Comparison of ENCODE assay signal across 1 cellular context in the genomic region with DNA sequence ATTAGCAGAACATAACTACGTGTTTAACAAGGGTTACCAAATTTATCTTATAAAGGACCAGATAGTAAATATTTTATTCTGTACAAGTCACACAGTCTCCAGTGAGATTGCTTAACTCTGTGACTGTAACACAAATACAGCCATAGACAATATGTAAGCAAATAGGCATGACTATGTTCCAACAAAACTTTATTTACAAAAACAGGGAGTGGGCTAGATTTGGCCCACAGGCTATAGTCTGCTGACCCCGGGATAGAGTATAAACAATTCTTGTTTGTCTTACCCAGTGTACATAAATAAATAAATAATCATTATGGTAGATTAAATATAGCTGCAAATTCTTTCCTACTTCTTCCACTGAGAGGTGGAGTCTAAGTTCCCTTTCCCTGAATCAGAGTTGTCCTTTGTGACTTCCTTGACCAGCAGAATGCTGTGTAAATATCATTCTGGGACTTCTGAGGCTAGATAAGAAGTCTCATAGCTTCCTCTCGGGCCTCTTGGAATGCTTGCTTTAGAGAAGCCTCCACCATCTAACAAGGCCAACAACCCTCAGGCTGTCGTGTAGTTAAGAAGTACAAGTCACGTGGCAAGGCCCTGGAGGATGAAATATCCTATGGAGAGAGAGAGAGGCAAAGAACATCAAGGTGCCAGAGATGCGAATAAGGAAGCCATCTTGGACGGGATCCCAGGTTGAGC.
A peak's percentile ranks its signal among the peaks of the same experiment; 100 is the strongest.
TF ChIP-seq lines count a peak whose summit lies in the region.

No MANE protein-coding gene starts in this region.

TF ChIP-seq in K562, 482 proteins besides CTCF, POLR2A, EP300 and RAD21 (continued from another document and continues in another):
- TF ChIP-seq, protein P1, sequence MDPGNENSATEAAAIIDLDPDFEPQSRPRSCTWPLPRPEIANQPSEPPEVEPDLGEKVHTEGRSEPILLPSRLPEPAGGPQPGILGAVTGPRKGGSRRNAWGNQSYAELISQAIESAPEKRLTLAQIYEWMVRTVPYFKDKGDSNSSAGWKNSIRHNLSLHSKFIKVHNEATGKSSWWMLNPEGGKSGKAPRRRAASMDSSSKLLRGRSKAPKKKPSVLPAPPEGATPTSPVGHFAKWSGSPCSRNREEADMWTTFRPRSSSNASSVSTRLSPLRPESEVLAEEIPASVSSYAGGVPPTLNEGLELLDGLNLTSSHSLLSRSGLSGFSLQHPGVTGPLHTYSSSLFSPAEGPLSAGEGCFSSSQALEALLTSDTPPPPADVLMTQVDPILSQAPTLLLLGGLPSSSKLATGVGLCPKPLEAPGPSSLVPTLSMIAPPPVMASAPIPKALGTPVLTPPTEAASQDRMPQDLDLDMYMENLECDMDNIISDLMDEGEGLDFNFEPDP (CRISPR knock-in tag; IDR thresholded peaks at IDR 0.05), result no peak
- TF ChIP-seq, protein P2, sequence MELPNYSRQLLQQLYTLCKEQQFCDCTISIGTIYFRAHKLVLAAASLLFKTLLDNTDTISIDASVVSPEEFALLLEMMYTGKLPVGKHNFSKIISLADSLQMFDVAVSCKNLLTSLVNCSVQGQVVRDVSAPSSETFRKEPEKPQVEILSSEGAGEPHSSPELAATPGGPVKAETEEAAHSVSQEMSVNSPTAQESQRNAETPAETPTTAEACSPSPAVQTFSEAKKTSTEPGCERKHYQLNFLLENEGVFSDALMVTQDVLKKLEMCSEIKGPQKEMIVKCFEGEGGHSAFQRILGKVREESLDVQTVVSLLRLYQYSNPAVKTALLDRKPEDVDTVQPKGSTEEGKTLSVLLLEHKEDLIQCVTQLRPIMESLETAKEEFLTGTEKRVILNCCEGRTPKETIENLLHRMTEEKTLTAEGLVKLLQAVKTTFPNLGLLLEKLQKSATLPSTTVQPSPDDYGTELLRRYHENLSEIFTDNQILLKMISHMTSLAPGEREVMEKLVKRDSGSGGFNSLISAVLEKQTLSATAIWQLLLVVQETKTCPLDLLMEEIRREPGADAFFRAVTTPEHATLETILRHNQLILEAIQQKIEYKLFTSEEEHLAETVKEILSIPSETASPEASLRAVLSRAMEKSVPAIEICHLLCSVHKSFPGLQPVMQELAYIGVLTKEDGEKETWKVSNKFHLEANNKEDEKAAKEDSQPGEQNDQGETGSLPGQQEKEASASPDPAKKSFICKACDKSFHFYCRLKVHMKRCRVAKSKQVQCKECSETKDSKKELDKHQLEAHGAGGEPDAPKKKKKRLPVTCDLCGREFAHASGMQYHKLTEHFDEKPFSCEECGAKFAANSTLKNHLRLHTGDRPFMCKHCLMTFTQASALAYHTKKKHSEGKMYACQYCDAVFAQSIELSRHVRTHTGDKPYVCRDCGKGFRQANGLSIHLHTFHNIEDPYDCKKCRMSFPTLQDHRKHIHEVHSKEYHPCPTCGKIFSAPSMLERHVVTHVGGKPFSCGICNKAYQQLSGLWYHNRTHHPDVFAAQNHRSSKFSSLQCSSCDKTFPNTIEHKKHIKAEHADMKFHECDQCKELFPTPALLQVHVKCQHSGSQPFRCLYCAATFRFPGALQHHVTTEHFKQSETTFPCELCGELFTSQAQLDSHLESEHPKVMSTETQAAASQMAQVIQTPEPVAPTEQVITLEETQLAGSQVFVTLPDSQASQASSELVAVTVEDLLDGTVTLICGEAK (IDR thresholded peaks at IDR 0.05), result peak; percentile 91
- TF ChIP-seq, protein P2 (CRISPR knock-in tag; IDR thresholded peaks at IDR 0.05), result peak; percentile 74
- TF ChIP-seq, protein P3, sequence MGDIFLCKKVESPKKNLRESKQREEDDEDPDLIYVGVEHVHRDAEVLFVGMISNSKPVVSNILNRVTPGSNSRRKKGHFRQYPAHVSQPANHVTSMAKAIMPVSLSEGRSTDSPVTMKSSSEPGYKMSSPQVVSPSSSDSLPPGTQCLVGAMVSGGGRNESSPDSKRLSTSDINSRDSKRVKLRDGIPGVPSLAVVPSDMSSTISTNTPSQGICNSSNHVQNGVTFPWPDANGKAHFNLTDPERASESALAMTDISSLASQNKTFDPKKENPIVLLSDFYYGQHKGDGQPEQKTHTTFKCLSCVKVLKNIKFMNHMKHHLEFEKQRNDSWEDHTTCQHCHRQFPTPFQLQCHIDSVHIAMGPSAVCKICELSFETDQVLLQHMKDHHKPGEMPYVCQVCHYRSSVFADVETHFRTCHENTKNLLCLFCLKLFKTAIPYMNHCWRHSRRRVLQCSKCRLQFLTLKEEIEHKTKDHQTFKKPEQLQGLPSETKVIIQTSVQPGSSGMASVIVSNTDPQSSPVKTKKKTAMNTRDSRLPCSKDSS (IDR thresholded peaks at IDR 0.05; ENCODE audit: low read depth, partially characterized antibody), result no peak
- TF ChIP-seq KAT2B (IDR thresholded peaks at IDR 0.05; ENCODE audit: low read depth, low read length) (no peak), GATAD2B (IDR thresholded peaks at IDR 0.05; ENCODE audit: borderline replicate concordance) (no peak), PHB2 (IDR thresholded peaks at IDR 0.05; ENCODE audit: low read depth) (no peak), NFE2 (IDR thresholded peaks at IDR 0.05; ENCODE audit: low read depth) (no peak), ZNF41 (CRISPR knock-in tag; conservative IDR thresholded peaks at IDR 0.05) (no peak), NEUROD1 (IDR thresholded peaks at IDR 0.05; ENCODE audit: borderline replicate concordance, low read depth, low read length, partially characterized antibody) (no peak), CBFA2T3 (IDR thresholded peaks at IDR 0.05) (0 out of 2 replicates have a peak, but pooled peaks have one; percentile 16), BDP1 (IDR thresholded peaks at IDR 0.05; ENCODE audit: insufficient read depth, insufficient read length) (no peak), BCL6 (CRISPR knock-in tag; IDR thresholded peaks at IDR 0.05) (no peak), CC2D1A (IDR thresholded peaks at IDR 0.05) (no peak), CTBP1 (IDR thresholded peaks at IDR 0.05; ENCODE audit: borderline replicate concordance) (no peak), SRF (CRISPR knock-in tag; IDR thresholded peaks at IDR 0.05) (no peak), FOXM1 (IDR thresholded peaks at IDR 0.05; ENCODE audit: low read depth) (no peak), FOXM1 (CRISPR knock-in tag; IDR thresholded peaks at IDR 0.05; ENCODE audit: low read depth) (no peak), NCOR1 (IDR thresholded peaks at IDR 0.05) (no peak), RB1 (IDR thresholded peaks at IDR 0.05; ENCODE audit: low read depth) (no peak), SOX6 (IDR thresholded peaks at IDR 0.05) (no peak), ZNF717 (CRISPR knock-in tag; IDR thresholded peaks at IDR 0.05) (no peak), ZNF232 (CRISPR knock-in tag; IDR thresholded peaks at IDR 0.05) (no peak), ZNF253 (CRISPR knock-in tag; conservative IDR thresholded peaks at IDR 0.05) (no peak), ZEB2 (IDR thresholded peaks at IDR 0.05) (no peak), SIRT6 (IDR thresholded peaks at IDR 0.05; ENCODE audit: low read depth, low read length) (no peak), CBFA2T2 (conservative IDR thresholded peaks at IDR 0.05) (0 out of 2 replicates have a peak, but pooled peaks have one; percentile 23), KDM1A (IDR thresholded peaks at IDR 0.05) (0 out of 4 replicates have a peak, but pooled peaks of 1 of the 2 experiments have one; percentile 33), ZNF316 (IDR thresholded peaks at IDR 0.05) (no peak), DIDO1 (tag; IDR thresholded peaks at IDR 0.05; ENCODE audit: low read depth) (no peak), ZNF507 (tag; conservative IDR thresholded peaks at IDR 0.05) (no peak), PHTF2 (CRISPR knock-in tag; IDR thresholded peaks at IDR 0.05) (no peak), STAT5A (IDR thresholded peaks at IDR 0.05; ENCODE audit: borderline replicate concordance, low read length) (no peak), TCF3 (CRISPR knock-in tag; IDR thresholded peaks at IDR 0.05) (no peak), ZNF778 (CRISPR knock-in tag; IDR thresholded peaks at IDR 0.05) (no peak), DACH1 (IDR thresholded peaks at IDR 0.05; ENCODE audit: partially characterized antibody) (no peak)
- TF ChIP-seq, protein P4, sequence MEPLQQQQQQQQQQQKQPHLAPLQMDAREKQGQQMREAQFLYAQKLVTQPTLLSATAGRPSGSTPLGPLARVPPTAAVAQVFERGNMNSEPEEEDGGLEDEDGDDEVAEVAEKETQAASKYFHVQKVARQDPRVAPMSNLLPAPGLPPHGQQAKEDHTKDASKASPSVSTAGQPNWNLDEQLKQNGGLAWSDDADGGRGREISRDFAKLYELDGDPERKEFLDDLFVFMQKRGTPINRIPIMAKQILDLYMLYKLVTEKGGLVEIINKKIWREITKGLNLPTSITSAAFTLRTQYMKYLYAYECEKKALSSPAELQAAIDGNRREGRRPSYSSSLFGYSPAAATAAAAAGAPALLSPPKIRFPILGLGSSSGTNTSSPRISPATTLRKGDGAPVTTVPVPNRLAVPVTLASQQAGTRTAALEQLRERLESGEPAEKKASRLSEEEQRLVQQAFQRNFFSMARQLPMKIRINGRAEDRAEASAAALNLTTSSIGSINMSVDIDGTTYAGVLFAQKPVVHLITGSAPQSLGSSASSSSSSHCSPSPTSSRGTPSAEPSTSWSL (CRISPR knock-in tag; IDR thresholded peaks at IDR 0.05; ENCODE audit: borderline replicate concordance), result no peak
- TF ChIP-seq, protein P5, sequence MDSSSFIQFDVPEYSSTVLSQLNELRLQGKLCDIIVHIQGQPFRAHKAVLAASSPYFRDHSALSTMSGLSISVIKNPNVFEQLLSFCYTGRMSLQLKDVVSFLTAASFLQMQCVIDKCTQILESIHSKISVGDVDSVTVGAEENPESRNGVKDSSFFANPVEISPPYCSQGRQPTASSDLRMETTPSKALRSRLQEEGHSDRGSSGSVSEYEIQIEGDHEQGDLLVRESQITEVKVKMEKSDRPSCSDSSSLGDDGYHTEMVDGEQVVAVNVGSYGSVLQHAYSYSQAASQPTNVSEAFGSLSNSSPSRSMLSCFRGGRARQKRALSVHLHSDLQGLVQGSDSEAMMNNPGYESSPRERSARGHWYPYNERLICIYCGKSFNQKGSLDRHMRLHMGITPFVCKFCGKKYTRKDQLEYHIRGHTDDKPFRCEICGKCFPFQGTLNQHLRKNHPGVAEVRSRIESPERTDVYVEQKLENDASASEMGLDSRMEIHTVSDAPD (CRISPR knock-in tag; IDR thresholded peaks at IDR 0.05), result no peak
- TF ChIP-seq, protein P6, sequence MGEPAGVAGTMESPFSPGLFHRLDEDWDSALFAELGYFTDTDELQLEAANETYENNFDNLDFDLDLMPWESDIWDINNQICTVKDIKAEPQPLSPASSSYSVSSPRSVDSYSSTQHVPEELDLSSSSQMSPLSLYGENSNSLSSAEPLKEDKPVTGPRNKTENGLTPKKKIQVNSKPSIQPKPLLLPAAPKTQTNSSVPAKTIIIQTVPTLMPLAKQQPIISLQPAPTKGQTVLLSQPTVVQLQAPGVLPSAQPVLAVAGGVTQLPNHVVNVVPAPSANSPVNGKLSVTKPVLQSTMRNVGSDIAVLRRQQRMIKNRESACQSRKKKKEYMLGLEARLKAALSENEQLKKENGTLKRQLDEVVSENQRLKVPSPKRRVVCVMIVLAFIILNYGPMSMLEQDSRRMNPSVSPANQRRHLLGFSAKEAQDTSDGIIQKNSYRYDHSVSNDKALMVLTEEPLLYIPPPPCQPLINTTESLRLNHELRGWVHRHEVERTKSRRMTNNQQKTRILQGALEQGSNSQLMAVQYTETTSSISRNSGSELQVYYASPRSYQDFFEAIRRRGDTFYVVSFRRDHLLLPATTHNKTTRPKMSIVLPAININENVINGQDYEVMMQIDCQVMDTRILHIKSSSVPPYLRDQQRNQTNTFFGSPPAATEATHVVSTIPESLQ (CRISPR knock-in tag; IDR thresholded peaks at IDR 0.05), result no peak
- TF ChIP-seq, protein P7, sequence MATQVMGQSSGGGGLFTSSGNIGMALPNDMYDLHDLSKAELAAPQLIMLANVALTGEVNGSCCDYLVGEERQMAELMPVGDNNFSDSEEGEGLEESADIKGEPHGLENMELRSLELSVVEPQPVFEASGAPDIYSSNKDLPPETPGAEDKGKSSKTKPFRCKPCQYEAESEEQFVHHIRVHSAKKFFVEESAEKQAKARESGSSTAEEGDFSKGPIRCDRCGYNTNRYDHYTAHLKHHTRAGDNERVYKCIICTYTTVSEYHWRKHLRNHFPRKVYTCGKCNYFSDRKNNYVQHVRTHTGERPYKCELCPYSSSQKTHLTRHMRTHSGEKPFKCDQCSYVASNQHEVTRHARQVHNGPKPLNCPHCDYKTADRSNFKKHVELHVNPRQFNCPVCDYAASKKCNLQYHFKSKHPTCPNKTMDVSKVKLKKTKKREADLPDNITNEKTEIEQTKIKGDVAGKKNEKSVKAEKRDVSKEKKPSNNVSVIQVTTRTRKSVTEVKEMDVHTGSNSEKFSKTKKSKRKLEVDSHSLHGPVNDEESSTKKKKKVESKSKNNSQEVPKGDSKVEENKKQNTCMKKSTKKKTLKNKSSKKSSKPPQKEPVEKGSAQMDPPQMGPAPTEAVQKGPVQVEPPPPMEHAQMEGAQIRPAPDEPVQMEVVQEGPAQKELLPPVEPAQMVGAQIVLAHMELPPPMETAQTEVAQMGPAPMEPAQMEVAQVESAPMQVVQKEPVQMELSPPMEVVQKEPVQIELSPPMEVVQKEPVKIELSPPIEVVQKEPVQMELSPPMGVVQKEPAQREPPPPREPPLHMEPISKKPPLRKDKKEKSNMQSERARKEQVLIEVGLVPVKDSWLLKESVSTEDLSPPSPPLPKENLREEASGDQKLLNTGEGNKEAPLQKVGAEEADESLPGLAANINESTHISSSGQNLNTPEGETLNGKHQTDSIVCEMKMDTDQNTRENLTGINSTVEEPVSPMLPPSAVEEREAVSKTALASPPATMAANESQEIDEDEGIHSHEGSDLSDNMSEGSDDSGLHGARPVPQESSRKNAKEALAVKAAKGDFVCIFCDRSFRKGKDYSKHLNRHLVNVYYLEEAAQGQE (CRISPR knock-in tag; IDR thresholded peaks at IDR 0.05; ENCODE audit: low read depth), result no peak
